Comparison of ENCODE assay signal across 13 cellular contexts in genomic region chr2:38406597-38407110, GRCh38. TPM values are rescaled to one million over a fixed set of nuclear protein-coding genes. Genes with fewer than 3 reads are reported as not detected.
DNase-seq lines count a peak whose midpoint lies in the region; ATAC-seq and TF ChIP-seq lines count a peak whose summit lies in the region.
"Had no signal": no experiment of that assay in that cellular context is flagged by ENCODE, and none has a peak within 500 bp of the region (broad histone marks: within the 10 kb centered on the region; RNA-seq: fewer than 3 reads in every experiment).

No MANE protein-coding gene starts in this region.

- peaks cover 4% of the 10 kb centered on the region for H3K36me3 Mint-ChIP-seq in endothelial cell (ENCODE audit: low read depth, unreplicated experiment)
- H3K36me3 Mint-ChIP-seq: stimulated activated memory B cell treated with anti-CD40 and anti-IgM and Interleukin-4, amounts not matched to agents 10 μg/mL and 1 μg/mL and 100 μg/mL, for 72 hours had no signal

- no peaks in the 10 kb centered on the region for H3K4me1 ChIP-seq in NT2/D1 (ENCODE audit: insufficient read depth, insufficient read length)
- H3K4me1 ChIP-seq in right lobe of liver, result peaks cover 0 to 53% (median 18%) of the 10 kb centered on the region in 4 donors
- peaks cover 32% of the 10 kb centered on the region for H3K4me1 ChIP-seq in testis

- WGBS in right lobe of liver (ENCODE audit: insufficient coverage, low coverage, low lambda C conversion rate, missing lambda C conversion rate), result 38% methylated on average over 8 of the region's 8 CpGs
- WGBS in testis, 2 donors, result 34 to 41% methylated on average over 8 of the region's 8 CpGs

- H3K27me3 ChIP-seq in NT2/D1 (ENCODE audit: insufficient read depth, insufficient read length), result no peaks in the 10 kb centered on the region
- no peaks in the 10 kb centered on the region for H3K27me3 ChIP-seq in right lobe of liver
- H3K27me3 ChIP-seq in testis, result no peaks in the 10 kb centered on the region
- H3K27me3 ChIP-seq: cardiac muscle cell had no signal

- H3K4me3 Mint-ChIP-seq in endothelial cell (ENCODE audit: unreplicated experiment), result peak overlapping the region; percentile 3
- H3K4me3 Mint-ChIP-seq: stimulated activated memory B cell treated with anti-CD40 and anti-IgM and Interleukin-4, amounts not matched to agents 10 μg/mL and 1 μg/mL and 100 μg/mL, for 72 hours had no signal

- H3K4me1 Mint-ChIP-seq in endothelial cell (ENCODE audit: unreplicated experiment), result peaks cover 30% of the 10 kb centered on the region

- H3K9me3 ChIP-seq in NT2/D1 (ENCODE audit: insufficient read depth, low read length) (peaks cover 19% of the 10 kb centered on the region; the same call in 1 of the 2 replicates), right lobe of liver (no peaks in the 10 kb centered on the region), testis (no peaks in the 10 kb centered on the region)

- peak overlapping the region; percentile 45 for H3K9ac ChIP-seq in NT2/D1 (ENCODE audit: insufficient read length, low read depth)

- peak; percentile 79 for DNase-seq in NT2/D1 (ENCODE audit: low read depth, low spot score)
- no peak for DNase-seq in endothelial cell (ENCODE audit: low spot score)
- DNase-seq in right lobe of liver, result peak; percentile 58 to 77 (median 74)
- DNase-seq in testis, result peak; percentile 53
- no peak for DNase-seq in NCI-H2171 treated with DMSO at 0.1 percent for 48 hours (lab: John Stamatoyannopoulos, UW)
- no peak for DNase-seq in NCI-H345 (lab: John Stamatoyannopoulos, UW)
- DNase-seq in NAMALWA (ENCODE audit: low spot score), result no peak
- DNase-seq in Kasumi-1 (lab: John Stamatoyannopoulos, UW), result no peak
- DNase-seq: activated T-cell treated with anti-CD3 and anti-CD28 coated beads for 4 hours, NCI-H187 treated with DMSO at 0.1 percent for 48 hours, PC-9 had no signal

- H3K36me3 ChIP-seq in NT2/D1 (ENCODE audit: insufficient read depth, insufficient read length, low read length), result no peaks in the 10 kb centered on the region
- no peaks in the 10 kb centered on the region for H3K36me3 ChIP-seq in right lobe of liver
- H3K36me3 ChIP-seq in testis (ENCODE audit: low read depth, missing control alignments), result no peaks in the 10 kb centered on the region
- H3K36me3 ChIP-seq: cardiac muscle cell had no signal

- peaks cover 12% of the 10 kb centered on the region for H3K27me3 Mint-ChIP-seq in endothelial cell (ENCODE audit: unreplicated experiment)
- H3K27me3 Mint-ChIP-seq: stimulated activated memory B cell treated with anti-CD40 and anti-IgM and Interleukin-4, amounts not matched to agents 10 μg/mL and 1 μg/mL and 100 μg/mL, for 72 hours had no signal

- H3K27ac Mint-ChIP-seq in endothelial cell (ENCODE audit: unreplicated experiment), result peak overlapping the region; percentile 97
- H3K27ac Mint-ChIP-seq: stimulated activated memory B cell treated with anti-CD40 and anti-IgM and Interleukin-4, amounts not matched to agents 10 μg/mL and 1 μg/mL and 100 μg/mL, for 72 hours had no signal

- peaks cover 17% of the 10 kb centered on the region for H3K9me3 Mint-ChIP-seq in endothelial cell (ENCODE audit: unreplicated experiment)
- H3K9me3 Mint-ChIP-seq: stimulated activated memory B cell treated with anti-CD40 and anti-IgM and Interleukin-4, amounts not matched to agents 10 μg/mL and 1 μg/mL and 100 μg/mL, for 72 hours had no signal

- intact Hi-C loops in right lobe of liver (cut with DNase I) (no loop called here), testis (cut with DNase I; ENCODE audit: low total_unique reads) (no loop called here)

- peak; percentile 40 to 60 (median 52) for ATAC-seq in right lobe of liver
- ATAC-seq: stimulated activated memory B cell treated with anti-CD40 and anti-IgM and Interleukin-4, amounts not matched to agents 10 μg/mL and 1 μg/mL and 100 μg/mL, for 72 hours had no signal

- peak overlapping the region; percentile 72 to 85 (median 84) for H3K27ac ChIP-seq in right lobe of liver
- peak overlapping the region; percentile 69 to 70 for H3K27ac ChIP-seq in testis
- H3K27ac ChIP-seq: cardiac muscle cell, PC-9 had no signal

- no peak overlapping the region for H3K4me3 ChIP-seq in NT2/D1 (ENCODE audit: insufficient read length, low read depth)
- no peak overlapping the region for H3K4me3 ChIP-seq in right lobe of liver
- no peak overlapping the region for H3K4me3 ChIP-seq in testis
- H3K4me3 ChIP-seq: cardiac muscle cell, PC-9 had no signal

- TF ChIP-seq POLR2A in right lobe of liver (IDR thresholded peaks at IDR 0.05) (no peak), testis (IDR thresholded peaks at IDR 0.05) (no peak)

- TF ChIP-seq CTCF in endothelial cell (IDR thresholded peaks at IDR 0.05; ENCODE audit: unreplicated experiment) (no peak), right lobe of liver (IDR thresholded peaks at IDR 0.05) (no peak), testis (IDR thresholded peaks at IDR 0.05) (no peak)

RNA-seq across cellular contexts. Expression of gene ATL2, which starts 29.6 kb away (rescaled TPM):
- total RNA-seq in endothelial cell (ENCODE audit: unreplicated experiment), result 38.0 TPM
- 10 to 100 TPM; 39.1 to 57.5 (median 46.3) TPM for total RNA-seq in right lobe of liver
- 10 to 100 TPM; 80.9 to 96.3 TPM for total RNA-seq in testis
- polyA plus RNA-seq in testis (ENCODE audit: insufficient read depth, low read depth, low replicate concordance), result 38.8 TPM

Comparison
In these comparisons a context has a peak if more than half of its experiments do, and no peak if none do; other contexts are left out.
1. DNase-seq: peak in NT2/D1 (single experiment), right lobe of liver (3 of 3) and testis (single experiment); none in endothelial cell (single experiment), NCI-H2171 treated with DMSO at 0.1 percent for 48 hours (single experiment), NCI-H345 (single experiment), NAMALWA (single experiment) and Kasumi-1 (0 of 2).